ENCODE assay signal across 16 cellular contexts in genomic region chr4:84028340-84028739, GRCh38.
DNase-seq lines count a peak whose midpoint lies in the region; ATAC-seq and TF ChIP-seq lines count a peak whose summit lies in the region.
"Had no signal": no experiment of that assay in that cellular context is flagged by ENCODE, and none has a peak within 500 bp of the region (broad histone marks: within the 10 kb centered on the region; RNA-seq: fewer than 3 reads in every experiment).

No MANE protein-coding gene starts in this region.

- H3K36me3 Mint-ChIP-seq in H9 (ENCODE audit: insufficient read depth in 1 of 3, low read depth in 3 of 3): 0 out of 7 replicates have a peak, but pooled peaks cover 0 to 6% (median 0%) of the 10 kb centered on the region in 3 experiments
- H3K36me3 Mint-ChIP-seq: CD4-positive, alpha-beta memory T cell had no signal

- H3K23ac ChIP-seq in H9 (ENCODE audit: insufficient read length, low read depth, low read length) (no peak overlapping the region), trophoblast cell (ENCODE audit: low read length) (no peak overlapping the region)

- H3T11ph ChIP-seq in H9 (ENCODE audit: low read length): no peak overlapping the region

- H4K12ac ChIP-seq in trophoblast cell (ENCODE audit: low read depth, low read length): no peak overlapping the region

- H3K79me2 ChIP-seq in H9 (ENCODE audit: insufficient read depth, low read length) (no peaks in the 10 kb centered on the region), trophoblast cell (ENCODE audit: control insufficient read depth, insufficient read depth, low read length, poor library complexity) (no peaks in the 10 kb centered on the region)

- H3K79me1 ChIP-seq in H9 (ENCODE audit: insufficient read depth, low read depth, low read length, poor library complexity, severe bottlenecking): no peaks in the 10 kb centered on the region
- H3K79me1 ChIP-seq in trophoblast cell (ENCODE audit: low read length): no peaks in the 10 kb centered on the region

- H4K20me1 ChIP-seq in H9 (ENCODE audit: control insufficient read depth, insufficient read depth, insufficient read length): no peaks in the 10 kb centered on the region

- H2AFZ ChIP-seq in H9 (ENCODE audit: low read length) (no peak overlapping the region), trophoblast cell (ENCODE audit: insufficient read depth, low read length, poor library complexity) (no peak overlapping the region)

- H3K27ac ChIP-seq in H9 (ENCODE audit: insufficient read length, low read depth, low read length) (no peak overlapping the region), trophoblast cell (ENCODE audit: low read depth, low read length) (no peak overlapping the region)
- H3K27ac ChIP-seq: KMS-11 had no signal

- H3K4me2 ChIP-seq in H9 (ENCODE audit: insufficient read depth, insufficient read length, low read length): no peak overlapping the region
- no peak overlapping the region for H3K4me2 ChIP-seq in trophoblast cell (ENCODE audit: low read length)
- H3K4me2 ChIP-seq: KMS-11 had no signal

- H2BK20ac ChIP-seq in H9 (ENCODE audit: low read depth, low read length, poor library complexity, severe bottlenecking): no peak overlapping the region

- no peaks in the 10 kb centered on the region for H3K4me1 ChIP-seq in H9 (ENCODE audit: insufficient read depth, low read length)
- H3K4me1 ChIP-seq in trophoblast cell (ENCODE audit: control insufficient read depth in 1 of 2, insufficient read depth in 2 of 2, low read length in 2 of 2): no peaks in the 10 kb centered on the region

- no peaks in the 10 kb centered on the region for H3K36me3 ChIP-seq in trophoblast cell (ENCODE audit: control insufficient read depth in 1 of 2, insufficient read depth in 2 of 2, low read length in 2 of 2)

- H4K8ac ChIP-seq in H9 (replicated peaks; ENCODE audit: insufficient read length, low read depth, low read length) (no peak overlapping the region), trophoblast cell (ENCODE audit: low read depth, low read length) (no peak overlapping the region)

- H3K4me3 ChIP-seq in epithelial cell of esophagus (ENCODE audit: low read length) (no peak overlapping the region), trophoblast cell (ENCODE audit: low read depth, low read length) (no peak overlapping the region)

- H3K56ac ChIP-seq in H9 (ENCODE audit: insufficient read length, low read depth, low read length): no peak overlapping the region

- peaks cover 0 to 2% of the 10 kb centered on the region in 2 experiments; a peak in 1 of 4 replicates for H3K4me1 Mint-ChIP-seq in H9
- H3K4me1 Mint-ChIP-seq: B cell; CD4-positive, alpha-beta memory T cell had no signal

- no peak overlapping the region; a peak in 1 of 7 replicates for H3K27ac Mint-ChIP-seq in H9
- H3K27ac Mint-ChIP-seq: B cell; CD4-positive, alpha-beta memory T cell; T-helper 2 cell treated with Interferon-gamma antibody and Interleukin-4, amounts not matched to agents 5 μg/mL and 100 μg/mL, for 36 hours had no signal

- WGBS in H9 (ENCODE audit: extremely low coverage, insufficient read length, low lambda C conversion rate): no CpG with 5 or more reads among the region's 2 CpGs
- no CpG with 5 or more reads among the region's 2 CpGs for WGBS in trophoblast cell (ENCODE audit: extremely low coverage, insufficient coverage, insufficient read length)

- H3K27me3 Mint-ChIP-seq in H9 (ENCODE audit: low read depth): no peaks in the 10 kb centered on the region
- H3K27me3 Mint-ChIP-seq: B cell had no signal

- no peak overlapping the region for H2BK15ac ChIP-seq in H9 (ENCODE audit: low read depth, low read length)

- H2AK5ac ChIP-seq in H9 (ENCODE audit: insufficient read length, low read length): no peak overlapping the region
- no peak overlapping the region for H2AK5ac ChIP-seq in trophoblast cell (ENCODE audit: low read length)

- H3K18ac ChIP-seq in H9 (ENCODE audit: insufficient read length, low read depth, low read length): no peak overlapping the region
- no peak overlapping the region for H3K18ac ChIP-seq in trophoblast cell (ENCODE audit: low read length)

- no peaks in the 10 kb centered on the region for H3K23me2 ChIP-seq in H9 (ENCODE audit: insufficient read length, low read depth, low read length, poor library complexity, severe bottlenecking)

- H3K9ac ChIP-seq in H9 (ENCODE audit: extremely low read depth, insufficient read length, low read length) (no peak overlapping the region), trophoblast cell (ENCODE audit: low read length) (no peak overlapping the region)
- H3K9ac ChIP-seq: KMS-11 had no signal

- DNase-seq in EH (ENCODE audit: low read depth) (peak; percentile 1), H9 (peak; percentile 43), RKO (ENCODE audit: low spot score) (peak; percentile 6), epithelial cell of esophagus (ENCODE audit: low read depth) (peak; percentile 5), COLO829 (ENCODE audit: low spot score) (no peak), trophoblast cell (no peak)
- DNase-seq: CD4-positive, alpha-beta memory T cell; NCI-H1417; NCI-H2029 treated with DMSO at 0.1 percent for 48 hours; SHP77; SW 1271 had no signal

- no peak overlapping the region for H4K91ac ChIP-seq in H9 (ENCODE audit: insufficient read length, low read depth, low read length)
- no peak overlapping the region for H4K91ac ChIP-seq in trophoblast cell (ENCODE audit: low read depth, low read length)

- no peak overlapping the region for H2BK12ac ChIP-seq in H9 (ENCODE audit: insufficient read length, low read depth, low read length)
- no peak overlapping the region for H2BK12ac ChIP-seq in trophoblast cell (ENCODE audit: low read length)

- peak; percentile 27; the same call in 2 of the 3 replicates for TF ChIP-seq CTCF in H9 (conservative IDR thresholded peaks at IDR 0.05)
- TF ChIP-seq CTCF in epithelial cell of esophagus (IDR thresholded peaks at IDR 0.05; ENCODE audit: insufficient read depth, low read depth, low read length, missing control alignments): no peak

- no peaks in the 10 kb centered on the region for H3K9me3 ChIP-seq in H9 (ENCODE audit: control insufficient read depth, low read depth, low read length)
- no peaks in the 10 kb centered on the region for H3K9me3 ChIP-seq in trophoblast cell (ENCODE audit: insufficient read depth, low read depth, low read length)

- H3K14ac ChIP-seq in H9 (ENCODE audit: insufficient read depth, low read length) (no peak overlapping the region), trophoblast cell (ENCODE audit: low read length) (no peak overlapping the region)

- H3K9me3 Mint-ChIP-seq in H9: peaks cover 0 to 4% of the 10 kb centered on the region in 2 experiments; a peak in 2 of 5 replicates
- H3K9me3 Mint-ChIP-seq: T-helper 2 cell treated with Interferon-gamma antibody and Interleukin-4, amounts not matched to agents 5 μg/mL and 100 μg/mL, for 36 hours had no signal

- H3K4ac ChIP-seq in H9 (ENCODE audit: low read depth, low read length) (no peak overlapping the region), trophoblast cell (ENCODE audit: low read depth, low read length) (no peak overlapping the region)

- H2BK120ac ChIP-seq in H9 (ENCODE audit: low read depth, low read length, poor library complexity, severe bottlenecking) (no peak overlapping the region), trophoblast cell (ENCODE audit: insufficient read depth, low read length, poor library complexity) (no peak overlapping the region)

- ATAC-seq in HG03095 (IDR thresholded peaks at IDR 0.05; ENCODE audit: unreplicated experiment): no peak
- ATAC-seq: HepG2 had no signal

- H3K4me3 Mint-ChIP-seq in H9: no peak overlapping the region
- H3K4me3 Mint-ChIP-seq: B cell; CD4-positive, alpha-beta memory T cell; T-helper 2 cell treated with Interferon-gamma antibody and Interleukin-4, amounts not matched to agents 5 μg/mL and 100 μg/mL, for 36 hours had no signal

- H2BK5ac ChIP-seq in H9 (ENCODE audit: insufficient read length, low read length) (no peak overlapping the region), trophoblast cell (ENCODE audit: low read depth, low read length, poor library complexity) (no peak overlapping the region)

- H3K27me3 ChIP-seq in H9 (ENCODE audit: insufficient read depth, low read length): no peaks in the 10 kb centered on the region
- no peaks in the 10 kb centered on the region for H3K27me3 ChIP-seq in trophoblast cell (ENCODE audit: insufficient read depth, low read length)

- no peak overlapping the region for H4K5ac ChIP-seq in H9 (ENCODE audit: insufficient read length, low read depth, low read length)

Comparison
In these comparisons a context has a peak if more than half of its experiments do, and no peak if none do; other contexts are left out.
1. DNase-seq: peak in EH (single experiment), H9 (single experiment), RKO (single experiment) and epithelial cell of esophagus (single experiment); none in COLO829 (single experiment) and trophoblast cell (0 of 2).